ENCODE assay signal across 25 cellular contexts in the genomic region with DNA sequence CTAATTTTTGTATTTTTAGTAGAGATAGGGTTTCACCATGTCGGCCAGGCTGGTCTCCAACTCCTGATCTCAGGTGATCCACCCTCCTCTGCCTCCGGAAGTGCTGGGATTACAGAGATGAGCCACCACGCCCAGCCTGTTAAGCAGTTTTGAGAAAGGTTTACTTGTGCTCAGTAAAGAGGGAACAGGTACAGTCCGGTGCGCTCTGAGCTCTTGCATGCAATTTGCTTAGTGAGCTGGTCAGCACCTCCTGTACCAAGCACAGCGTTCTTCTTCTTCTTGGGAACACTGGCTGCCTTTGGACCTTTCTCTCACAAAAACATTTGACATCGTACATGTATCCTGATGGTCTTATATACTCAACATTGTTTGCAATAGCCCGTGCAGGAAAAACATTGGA.
"Had no signal": no experiment of that assay in that cellular context is flagged by ENCODE, and none has a peak within 500 bp of the region (broad histone marks: within the 10 kb centered on the region; RNA-seq: fewer than 3 reads in every experiment).

No MANE protein-coding gene starts in this region.

- H3K27ac ChIP-seq: brain microvascular endothelial cell, cardiac muscle cell, SJSA1 had no signal

- DNase-seq: activated B cell treated with CpG ODN at 0.5 μM for 24 hours; activated CD4-positive, alpha-beta memory T cell treated with anti-CD3 and anti-CD28 coated beads for 36 hours; activated CD4-positive, alpha-beta T cell treated with anti-CD3 and anti-CD28 coated beads, Interleukin-2, amount 10 ng/mL, durations not matched to agents 7 days and 5 days; activated CD8-positive, alpha-beta memory T cell treated with anti-CD3 and anti-CD28 coated beads for 24 hours; activated gamma-delta T cell; activated naive CD4-positive, alpha-beta T cell treated with anti-CD3 and anti-CD28 coated beads, Interleukin-2, amount 10 ng/mL, durations not matched to agents 7 days and 5 days; activated naive CD8-positive, alpha-beta T cell treated with anti-CD3 and anti-CD28 coated beads for 36 hours; activated T-cell treated with anti-CD3 and anti-CD28 coated beads, Interleukin-2, amount 50 U/mL, for 4 hours; brain microvascular endothelial cell; KG1; MG63; NCI-H1105 treated with DMSO at 0.1 percent for 48 hours; NCI-H1436 treated with DMSO at 0.1 percent for 48 hours; NCI-H187; NCI-H2081; NCI-H510A treated with DMSO at 0.1 percent for 48 hours; NCI-H69; PC-3; SHP77; SW 1271 had no signal

- H3K36me3 ChIP-seq: brain microvascular endothelial cell, cardiac muscle cell, MG63, SJSA1 had no signal

- H3K27me3 ChIP-seq: brain microvascular endothelial cell, cardiac muscle cell, MG63, SJSA1 had no signal

- H3K4me1 ChIP-seq: SJSA1 had no signal

- H3K9me3 ChIP-seq: MG63 had no signal

- FAIRE-seq: RCC 7860 had no signal

- H3K4me3 ChIP-seq: cardiac muscle cell, MG63, SJSA1 had no signal

- ATAC-seq: activated T-cell treated with anti-CD3 and anti-CD28 coated beads, Interleukin-2, amount 50 U/mL, for 4 hours; activated T-helper 17 cell treated with anti-CD3 and anti-CD28 coated beads, Interleukin-2, amount 50 U/mL, for 72 hours; PC-3; SK-N-SH treated with all-trans-retinoic acid at 6 μM for 48 hours had no signal
